Comparison of ENCODE assay signal across 20 cellular contexts in the genomic region with DNA sequence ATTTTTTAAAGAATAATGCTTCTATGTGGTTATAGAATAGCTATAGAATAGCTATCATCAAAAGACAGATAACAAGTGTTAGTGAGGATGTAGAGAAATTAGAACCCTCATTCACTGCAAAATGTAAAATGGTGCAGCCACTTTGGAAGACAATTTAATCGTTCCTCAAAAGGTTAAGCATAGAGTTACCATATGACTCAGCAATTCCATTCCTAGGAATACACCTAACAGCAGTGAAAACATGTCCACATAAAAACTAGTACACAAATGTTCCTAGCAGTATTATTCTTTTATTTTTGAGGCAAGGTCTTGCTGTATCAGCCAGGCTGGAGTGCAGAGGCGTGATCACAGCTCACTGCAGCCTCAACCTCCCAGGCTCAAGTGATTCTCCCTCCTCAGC.
"Had no signal": no experiment of that assay in that cellular context is flagged by ENCODE, and none has a peak within 500 bp of the region (broad histone marks: within the 10 kb centered on the region; RNA-seq: fewer than 3 reads in every experiment).

No MANE protein-coding gene starts in this region.

- H3K4me3 ChIP-seq: gastrocnemius medialis, left lung, mucosa of descending colon, right atrium auricular region, sigmoid colon, suprapubic skin, vagina had no signal

- DNase-seq: cortex of kidney; effector memory CD8-positive, alpha-beta T cell; foreskin fibroblast; gastrocnemius medialis; left lung; mesenchymal stem cell; mucosa of descending colon; naive B cell; sigmoid colon; stimulated activated CD4-positive, alpha-beta T cell treated with anti-CD3 and anti-CD28 coated beads, Interleukin-15, amount 100 ng/mL, for 24 hours; stimulated activated CD4-positive, alpha-beta T cell treated with anti-CD3 and anti-CD28 coated beads, Interleukin-2, amount 100 ng/mL, for 48 hours; stimulated activated naive CD4-positive, alpha-beta T cell; stimulated activated naive CD8-positive, alpha-beta T cell treated with anti-CD3 and anti-CD28 coated beads, Interleukin-15, amount 100 ng/mL, for 72 hours; trophoblast cell had no signal

- ATAC-seq: effector memory CD8-positive, alpha-beta T cell; gastrocnemius medialis; left lung; mucosa of descending colon; natural killer cell treated with Interleukin-12 subunit alpha and Interleukin-12 subunit beta and Interleukin-15 and Interleukin-18, amount 100 ng/mL, for 72 hours; stimulated activated naive CD8-positive, alpha-beta T cell treated with anti-CD3 and anti-CD28 coated beads, Interleukin-15, amount 100 ng/mL, for 72 hours had no signal

- H3K27me3 ChIP-seq: gastrocnemius medialis, left lung, neutrophil, right atrium auricular region, sigmoid colon, suprapubic skin, vagina had no signal

- H3K27ac ChIP-seq: gastrocnemius medialis, left lung, neutrophil, parathyroid adenoma, right atrium auricular region, sigmoid colon, suprapubic skin, vagina had no signal

- H2AFZ ChIP-seq: parathyroid adenoma had no signal

- H3K79me2 ChIP-seq: parathyroid adenoma had no signal

- H3K9ac ChIP-seq: parathyroid adenoma had no signal

- H3K9me3 ChIP-seq: gastrocnemius medialis, left lung, mucosa of descending colon, neutrophil, right atrium auricular region, sigmoid colon, suprapubic skin, vagina had no signal

- H3K36me3 ChIP-seq: gastrocnemius medialis, left lung, neutrophil, right atrium auricular region, sigmoid colon, suprapubic skin, vagina had no signal

- H3K4me1 ChIP-seq: left lung, parathyroid adenoma, right atrium auricular region, sigmoid colon, suprapubic skin, vagina had no signal
